Comparison of ENCODE assay signal across 26 cellular contexts in genomic region chr13:43180837-43181236, GRCh38.
"Had no signal": no experiment of that assay in that cellular context is flagged by ENCODE, and none has a peak within 500 bp of the region (broad histone marks: within the 10 kb centered on the region; RNA-seq: fewer than 3 reads in every experiment).

No MANE protein-coding gene starts in this region.

- H3K9me3 ChIP-seq: ascending aorta, body of pancreas, SK-N-SH had no signal

- H3K4me3 ChIP-seq: ascending aorta, body of pancreas, SJCRH30 had no signal

- ATAC-seq: activated CD8-positive, alpha-beta memory T cell treated with anti-CD3 and anti-CD28 coated beads, Interleukin-2, amount 10 ng/mL, durations not matched to agents 7 days and 5 days; body of pancreas; Panc1 had no signal

- H3K4me2 ChIP-seq: SK-N-SH had no signal

- H3K27ac ChIP-seq: ascending aorta, body of pancreas, RWPE1, SJCRH30, WERI-Rb-1 had no signal

- H3K27me3 ChIP-seq: ascending aorta, body of pancreas, SJCRH30 had no signal

- DNase-seq: activated CD4-positive, alpha-beta T cell treated with anti-CD3 and anti-CD28 coated beads for 1 hour; activated CD4-positive, alpha-beta T cell treated with anti-CD3 and anti-CD28 coated beads, Interleukin-2, amount 50 U/mL, for 48 hours; activated CD8-positive, alpha-beta memory T cell treated with anti-CD3 and anti-CD28 coated beads, Interleukin-2, amount 10 ng/mL, durations not matched to agents 7 days and 5 days; activated effector memory CD4-positive, alpha-beta T cell treated with Interleukin-2 at 50 U/mL for 16 hours; activated naive CD4-positive, alpha-beta T cell; activated T-cell treated with anti-CD3 and anti-CD28 coated beads, Interleukin-2, amount 50 U/mL, for 24 hours; body of pancreas; central memory CD4-positive, alpha-beta T cell; NCI-H1048; NCI-H146; NCI-H187 treated with DMSO at 0.1 percent for 48 hours; NCI-H2107; NCI-H2171 treated with DMSO at 0.1 percent for 48 hours; NCI-H226; NCI-H510A; NCI-H526 treated with DMSO at 0.1 percent for 48 hours; NK-92 treated with Interleukin-12 subunit alpha and Interleukin-12 subunit beta, amount 100 ng/mL, for 24 hours; OCI-M1; Right ventricle myocardium superior; SJCRH30; SK-N-SH; T-helper 1 cell; WERI-Rb-1 had no signal

- H3K4me1 ChIP-seq: ascending aorta, body of pancreas had no signal

- H3K36me3 ChIP-seq: ascending aorta, WERI-Rb-1 had no signal

- H3K9ac ChIP-seq: SK-N-SH had no signal
